Comparison of ENCODE assay signal across 14 cellular contexts in the genomic region with DNA sequence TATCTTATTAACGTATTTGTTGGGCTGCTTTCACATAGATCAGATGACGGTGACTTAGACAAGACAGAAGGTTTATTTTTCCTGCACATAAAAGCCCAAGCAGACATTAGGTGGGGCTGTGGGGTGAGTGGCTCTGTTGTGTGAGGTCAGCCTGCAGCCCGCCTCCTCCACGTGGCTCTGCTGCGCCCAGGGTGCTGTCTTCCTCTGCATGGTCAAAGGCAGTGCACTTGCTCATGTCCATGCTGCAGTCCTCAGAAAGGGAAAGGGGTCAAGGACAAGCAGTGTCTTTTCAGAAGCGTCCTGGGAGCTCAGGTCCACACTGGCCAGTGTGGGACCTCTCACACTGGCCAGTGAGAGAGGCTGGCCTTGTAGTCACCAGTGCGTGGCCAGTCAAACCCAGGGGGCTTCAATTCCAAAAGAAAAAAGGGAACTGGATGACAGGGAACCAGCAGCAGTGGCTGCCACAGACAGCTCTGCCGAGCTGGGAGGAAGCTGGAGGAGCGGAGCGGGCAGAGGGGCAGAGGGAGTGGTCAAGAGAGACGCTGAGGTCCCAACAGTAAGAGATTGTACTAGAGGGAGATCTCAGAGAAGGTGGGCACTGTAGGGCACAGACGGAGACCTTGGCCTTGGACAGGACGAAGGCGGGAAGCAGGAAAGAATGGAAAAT. TPM values are rescaled to one million over a fixed set of nuclear protein-coding genes. Genes with fewer than 3 reads are reported as not detected.
DNase-seq lines count a peak whose midpoint lies in the region; ATAC-seq and TF ChIP-seq lines count a peak whose summit lies in the region.
"Had no signal": no experiment of that assay in that cellular context is flagged by ENCODE, and none has a peak within 500 bp of the region (broad histone marks: within the 10 kb centered on the region; RNA-seq: fewer than 3 reads in every experiment).

No MANE protein-coding gene starts in this region.

- no peaks in the 10 kb centered on the region for H3K36me3 Mint-ChIP-seq in nephron progenitor cell (ENCODE audit: low read depth)
- H3K36me3 Mint-ChIP-seq: natural killer cell had no signal

- no peaks in the 10 kb centered on the region for H3K79me2 ChIP-seq in OCI-LY3 (ENCODE audit: low read length)

- H4K20me1 ChIP-seq in OCI-LY3 (ENCODE audit: insufficient read depth, low read length) = no peaks in the 10 kb centered on the region

- peak overlapping the region; percentile 92 for H3K9ac ChIP-seq in OCI-LY3 (ENCODE audit: low read length)

- peaks cover 7% of the 10 kb centered on the region for H3K9me3 Mint-ChIP-seq in nephron progenitor cell

- H3K27me3 Mint-ChIP-seq in nephron progenitor cell (ENCODE audit: low read depth, poor library complexity) = peaks cover 6% of the 10 kb centered on the region

- H3K4me1 Mint-ChIP-seq in nephron progenitor cell = peaks cover 35% of the 10 kb centered on the region

- H3K4me3 Mint-ChIP-seq in nephron progenitor cell = peak overlapping the region; percentile 64
- H3K4me3 Mint-ChIP-seq: natural killer cell had no signal

- peaks cover 3% of the 10 kb centered on the region for H3K36me3 ChIP-seq in OCI-LY3 (replicated peaks; ENCODE audit: low read depth, low read length)
- no peaks in the 10 kb centered on the region for H3K36me3 ChIP-seq in WERI-Rb-1

- H3K4me1 ChIP-seq in OCI-LY3 (ENCODE audit: low read length) = peaks cover 38% of the 10 kb centered on the region

- ATAC-seq in HG02763 (IDR thresholded peaks at IDR 0.05; ENCODE audit: unreplicated experiment) = no peak
- ATAC-seq: activated naive CD8-positive, alpha-beta T cell treated with anti-CD3 and anti-CD28 coated beads, Interleukin-2, amount 50 U/mL, for 24 hours; natural killer cell had no signal

- H3K4me3 ChIP-seq in OCI-LY3 (ENCODE audit: low read length) (peak overlapping the region; percentile 78), fibroblast of villous mesenchyme (ENCODE audit: low read depth, low read length) (no peak overlapping the region), WERI-Rb-1 (ENCODE audit: low read depth, low read length) (no peak overlapping the region)

- H3K27ac Mint-ChIP-seq in nephron progenitor cell = peak overlapping the region; percentile 85
- H3K27ac Mint-ChIP-seq: natural killer cell had no signal

- peak overlapping the region; percentile 98 for H3K27ac ChIP-seq in OCI-LY3 (ENCODE audit: low read length)
- H3K27ac ChIP-seq in WERI-Rb-1 = no peak overlapping the region
- H3K27ac ChIP-seq: epithelial cell of prostate had no signal

- peak; percentile 26 for TF ChIP-seq CTCF in OCI-LY3 (IDR thresholded peaks at IDR 0.05; ENCODE audit: low read depth, low read length)
- no peak for TF ChIP-seq CTCF in fibroblast of villous mesenchyme (IDR thresholded peaks at IDR 0.05; ENCODE audit: insufficient read depth, low read depth, low read length)
- TF ChIP-seq CTCF in nephron progenitor cell (IDR thresholded peaks at IDR 0.05) = no peak
- no peak for TF ChIP-seq CTCF in WERI-Rb-1 (IDR thresholded peaks at IDR 0.05; ENCODE audit: low read depth, low read length)

- H2AFZ ChIP-seq in OCI-LY3 (ENCODE audit: low read depth, low read length) = peak overlapping the region; percentile 54; the same call in 1 of the 2 replicates

- H3K27me3 ChIP-seq in OCI-LY3 (ENCODE audit: low read depth, low read length) (no peaks in the 10 kb centered on the region), WERI-Rb-1 (ENCODE audit: insufficient read depth, low read depth, severe bottlenecking) (no peaks in the 10 kb centered on the region)

- peak overlapping the region; percentile 92 for H3K4me2 ChIP-seq in OCI-LY3 (ENCODE audit: low read length)

- H3K9me3 ChIP-seq in OCI-LY3 (ENCODE audit: insufficient read depth, low read length) (no peaks in the 10 kb centered on the region), WERI-Rb-1 (ENCODE audit: severe bottlenecking) (no peaks in the 10 kb centered on the region)

- peak; percentile 67 for DNase-seq in CD1c-positive myeloid dendritic cell (ENCODE audit: extremely low spot score)
- peak; percentile 46 for DNase-seq in fibroblast of villous mesenchyme (ENCODE audit: low read depth)
- no peak for DNase-seq in nephron progenitor cell
- no peak for DNase-seq in GM19240 (ENCODE audit: insufficient read length, low spot score)
- no peak for DNase-seq in NCI-H345 treated with DMSO at 0.1 percent for 48 hours (lab: John Stamatoyannopoulos, UW; ENCODE audit: unreplicated experiment)
- DNase-seq in WERI-Rb-1 = no peak
- DNase-seq: activated CD8-positive, alpha-beta memory T cell treated with anti-CD3 and anti-CD28 coated beads, Interleukin-2, amount 50 U/mL, for 48 hours; activated naive CD8-positive, alpha-beta T cell treated with anti-CD3 and anti-CD28 coated beads, Interleukin-2, amount 50 U/mL, for 24 hours; glutamatergic neuron; natural killer cell; NCI-H2171 had no signal

RNA-seq across cellular contexts. Expression of a gene that starts 35.9 kb away (rescaled TPM):
- total RNA-seq in fibroblast of villous mesenchyme = 0.86 and 1.9 TPM in 2 replicates

Comparison
In these comparisons a context has a peak if more than half of its experiments do, and no peak if none do; other contexts are left out.
1. DNase-seq: peak in CD1c-positive myeloid dendritic cell (single experiment) and fibroblast of villous mesenchyme (single experiment); none in nephron progenitor cell (single experiment), GM19240 (single experiment), NCI-H345 treated with DMSO at 0.1 percent for 48 hours (single experiment) and WERI-Rb-1 (single experiment).